Comparison of ENCODE assay signal across 30 cellular contexts in the genomic region with DNA sequence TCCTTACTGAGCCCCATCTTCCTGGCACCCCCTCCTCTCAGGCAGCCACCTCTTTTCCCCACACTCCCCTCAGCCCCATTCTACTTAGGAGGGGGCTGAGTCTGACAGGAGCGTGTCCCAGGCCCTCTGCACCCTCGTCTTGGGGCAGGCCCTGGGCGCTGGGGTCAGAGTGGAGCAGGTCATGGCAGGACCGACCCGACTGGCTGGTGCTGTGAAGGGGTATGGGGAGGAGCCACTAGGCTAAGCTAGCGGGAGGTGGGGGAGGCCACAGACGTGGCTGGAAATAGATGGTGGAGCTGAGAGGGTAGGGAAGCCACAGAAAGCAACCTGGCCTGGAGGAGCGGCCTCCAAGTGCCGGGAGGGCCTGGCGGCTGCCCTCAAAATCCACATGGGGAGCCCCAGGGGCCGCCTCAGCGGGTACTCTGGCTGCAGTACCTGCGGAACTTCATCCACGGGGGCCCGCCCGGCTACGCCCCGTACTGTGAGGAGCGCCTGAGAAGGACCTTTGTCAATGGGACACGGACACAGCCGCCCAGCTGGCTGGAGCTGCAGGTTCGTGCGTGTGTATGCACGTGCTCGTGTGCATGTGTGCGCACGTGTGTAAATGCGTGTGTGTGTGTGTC.
"Had no signal": no experiment of that assay in that cellular context is flagged by ENCODE, and none has a peak within 500 bp of the region (broad histone marks: within the 10 kb centered on the region; RNA-seq: fewer than 3 reads in every experiment).

No MANE protein-coding gene starts in this region.

- H3K4me3 ChIP-seq: MG63 had no signal

- ATAC-seq: activated CD8-positive, alpha-beta memory T cell treated with anti-CD3 and anti-CD28 coated beads, Interleukin-2, amount 10 ng/mL, durations not matched to agents 7 days and 5 days; Panc1 had no signal

- H3K36me3 ChIP-seq: brain microvascular endothelial cell, MG63 had no signal

- DNase-seq: activated B cell treated with CpG ODN at 0.5 μM for 24 hours; activated CD4-positive, alpha-beta memory T cell treated with anti-CD3 and anti-CD28 coated beads, Interleukin-2, amount 10 ng/mL, durations not matched to agents 7 days and 5 days; activated CD4-positive, alpha-beta T cell treated with anti-CD3 and anti-CD28 coated beads for 4 hours; activated CD4-positive, CD25-positive, alpha-beta regulatory T cell treated with anti-CD3 and anti-CD28 coated beads, Interleukin-2, amount 50 U/mL, for 72 hours; activated CD8-positive, alpha-beta memory T cell treated with anti-CD3 and anti-CD28 coated beads for 24 hours; activated CD8-positive, alpha-beta memory T cell treated with anti-CD3 and anti-CD28 coated beads, Interleukin-2, amount 10 ng/mL, durations not matched to agents 7 days and 5 days; activated CD8-positive, alpha-beta memory T cell treated with anti-CD3 and anti-CD28 coated beads, Interleukin-2, amount 50 U/mL, for 48 hours; activated effector memory CD4-positive, alpha-beta T cell treated with Interleukin-2 at 50 U/mL for 16 hours; activated naive CD4-positive, alpha-beta T cell; activated naive CD4-positive, alpha-beta T cell treated with anti-CD3 and anti-CD28 coated beads, Interleukin-2, amount 50 U/mL, for 16 hours; activated naive CD8-positive, alpha-beta T cell treated with anti-CD3 and anti-CD28 coated beads for 36 hours; activated T-cell treated with anti-CD3 and anti-CD28 coated beads, Interleukin-2, amount 50 U/mL, for 48 hours; amniotic stem cell; aorta; brain microvascular endothelial cell; Kasumi-1; KG1; MG63; NCI-H1048; NCI-H1105 treated with DMSO at 0.1 percent for 48 hours; NCI-H1436; NCI-H1694; NCI-H774; SIG-M5; SW 1271; T-helper 1 cell; T-helper 2 cell; T-helper 9 cell had no signal

- H3K27me3 ChIP-seq: brain microvascular endothelial cell, MG63 had no signal

- H3K9me3 ChIP-seq: MG63 had no signal

- H3K27ac ChIP-seq: brain microvascular endothelial cell, VCaP had no signal
